In genomic region chr12:50635857-50636256, GRCh38 we compare ENCODE assay signal across 21 cellular contexts.
"Had no signal": no experiment of that assay in that cellular context is flagged by ENCODE, and none has a peak within 500 bp of the region (broad histone marks: within the 10 kb centered on the region; RNA-seq: fewer than 3 reads in every experiment).

No MANE protein-coding gene starts in this region.

- H3K27ac ChIP-seq: heart right ventricle, parathyroid adenoma, right lobe of liver, stomach, suprapubic skin, transverse colon had no signal

- H3K27me3 ChIP-seq: heart right ventricle, right lobe of liver, stomach, suprapubic skin, transverse colon had no signal

- H3K9me3 ChIP-seq: heart right ventricle, right lobe of liver, stomach, suprapubic skin, transverse colon had no signal

- H3K4me1 ChIP-seq: parathyroid adenoma had no signal

- ATAC-seq: activated CD8-positive, alpha-beta memory T cell treated with anti-CD3 and anti-CD28 coated beads, Interleukin-2, amount 10 ng/mL, durations not matched to agents 7 days and 5 days; left cardiac atrium had no signal

- H3K4me3 Mint-ChIP-seq: activated CD4-positive, alpha-beta memory T cell treated with anti-CD3 and anti-CD28 coated beads for 36 hours; activated CD8-positive, alpha-beta memory T cell treated with anti-CD3 and anti-CD28 coated beads, Interleukin-2, amount 10 ng/mL, durations not matched to agents 7 days and 5 days had no signal

- H3K27ac Mint-ChIP-seq: activated CD4-positive, alpha-beta memory T cell treated with anti-CD3 and anti-CD28 coated beads for 36 hours; activated CD8-positive, alpha-beta memory T cell treated with anti-CD3 and anti-CD28 coated beads, Interleukin-2, amount 10 ng/mL, durations not matched to agents 7 days and 5 days had no signal

- DNase-seq: activated CD4-positive, alpha-beta memory T cell treated with anti-CD3 and anti-CD28 coated beads for 36 hours; activated CD4-positive, alpha-beta T cell treated with anti-CD3 and anti-CD28 coated beads for 1 hour; activated CD8-positive, alpha-beta memory T cell treated with anti-CD3 and anti-CD28 coated beads, Interleukin-2, amount 10 ng/mL, durations not matched to agents 7 days and 5 days; activated gamma-delta T cell; activated T-cell treated with anti-CD3 and anti-CD28 coated beads for 4 hours; amniotic stem cell; effector CD4-positive, alpha-beta T cell; erythroblast; foreskin fibroblast; left cardiac atrium; mesenchymal stem cell; right lobe of liver; stimulated activated CD4-positive, alpha-beta T cell treated with anti-CD3 and anti-CD28 coated beads, Interleukin-1b, Interleukin-23, amount 100 ng/mL, for 48 hours; T-helper 1 cell; transverse colon had no signal

- H3K27me3 Mint-ChIP-seq: activated CD4-positive, alpha-beta memory T cell treated with anti-CD3 and anti-CD28 coated beads for 36 hours; activated CD8-positive, alpha-beta memory T cell treated with anti-CD3 and anti-CD28 coated beads, Interleukin-2, amount 10 ng/mL, durations not matched to agents 7 days and 5 days had no signal

- H3K9me3 Mint-ChIP-seq: activated CD4-positive, alpha-beta memory T cell treated with anti-CD3 and anti-CD28 coated beads for 36 hours; activated naive CD4-positive, alpha-beta T cell treated with anti-CD3 and anti-CD28 coated beads, Interleukin-2, amount 50 U/mL, for 72 hours had no signal

- H3K4me3 ChIP-seq: heart right ventricle, right lobe of liver, skin epidermis, stomach, suprapubic skin, transverse colon had no signal
